ENCODE assay signal across 27 cellular contexts in the genomic region with DNA sequence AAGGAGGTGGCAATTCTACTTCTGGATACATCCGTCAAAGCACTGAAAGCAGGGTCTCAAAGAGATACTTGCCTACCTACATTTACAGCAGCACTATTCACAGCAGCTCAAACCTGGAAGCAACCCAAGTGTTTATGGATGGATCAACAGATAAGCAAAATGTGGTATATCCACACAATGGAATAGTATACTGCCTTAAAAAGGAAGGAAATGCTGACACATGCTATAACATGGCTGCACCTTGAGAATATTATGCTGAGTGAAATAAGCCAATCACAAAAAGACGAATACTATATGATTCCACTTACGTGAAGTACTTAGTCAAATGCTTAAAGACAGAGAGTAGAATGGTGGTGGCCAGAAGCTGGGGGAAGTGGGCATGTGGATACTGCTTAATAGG.
"Had no signal": no experiment of that assay in that cellular context is flagged by ENCODE, and none has a peak within 500 bp of the region (broad histone marks: within the 10 kb centered on the region; RNA-seq: fewer than 3 reads in every experiment).

No MANE protein-coding gene starts in this region.

- ATAC-seq: activated CD4-positive, CD25-positive, alpha-beta regulatory T cell treated with anti-CD3 and anti-CD28 coated beads, Interleukin-2, amount 50 U/mL, for 24 hours; activated CD8-positive, alpha-beta T cell treated with anti-CD3 and anti-CD28 coated beads for 36 hours; activated T-cell treated with anti-CD3 and anti-CD28 coated beads, Interleukin-2, amount 50 U/mL, for 4 hours; activated T-helper 17 cell treated with anti-CD3 and anti-CD28 coated beads, Interleukin-2, amount 50 U/mL, for 72 hours; esophagus mucosa had no signal

- H3K27me3 ChIP-seq: brain microvascular endothelial cell, dorsolateral prefrontal cortex had no signal

- H3K36me3 ChIP-seq: brain microvascular endothelial cell had no signal

- H3K4me3 ChIP-seq: coronary artery, dorsolateral prefrontal cortex had no signal

- DNase-seq: activated B cell treated with CpG ODN at 0.5 μM for 24 hours; activated CD4-positive, alpha-beta T cell treated with anti-CD3 and anti-CD28 coated beads for 48 hours; activated CD4-positive, alpha-beta T cell treated with anti-CD3 and anti-CD28 coated beads, Interleukin-2, amount 50 U/mL, for 1 hour; activated CD4-positive, alpha-beta T cell treated with anti-CD3 and anti-CD28 coated beads, Interleukin-2, amount 50 U/mL, for 48 hours; activated CD8-positive, alpha-beta memory T cell treated with anti-CD3 and anti-CD28 coated beads for 24 hours; activated CD8-positive, alpha-beta T cell treated with anti-CD3 and anti-CD28 coated beads for 36 hours; activated effector memory CD4-positive, alpha-beta T cell treated with Interleukin-2 at 50 U/mL for 16 hours; activated gamma-delta T cell treated with Interleukin-2 at 50 U/mL for 16 hours; activated naive CD4-positive, alpha-beta T cell treated with anti-CD3 and anti-CD28 coated beads, Interleukin-2, amount 50 U/mL, for 16 hours; activated naive CD4-positive, alpha-beta T cell treated with Interleukin-2 at 50 U/mL for 16 hours; activated T-cell treated with anti-CD3 and anti-CD28 coated beads, Interleukin-2, amount 50 U/mL, for 4 hours; amniotic stem cell; brain microvascular endothelial cell; dorsolateral prefrontal cortex; effector memory CD4-positive, alpha-beta T cell; endodermal cell; foreskin fibroblast; head of caudate nucleus; T1000; WERI-Rb-1 had no signal

- H3K27ac ChIP-seq: brain microvascular endothelial cell, coronary artery, dorsolateral prefrontal cortex, WERI-Rb-1 had no signal

- FAIRE-seq: astrocyte, bronchial epithelial cell, frontal cortex had no signal
